ENCODE assay signal across 21 cellular contexts in the genomic region with DNA sequence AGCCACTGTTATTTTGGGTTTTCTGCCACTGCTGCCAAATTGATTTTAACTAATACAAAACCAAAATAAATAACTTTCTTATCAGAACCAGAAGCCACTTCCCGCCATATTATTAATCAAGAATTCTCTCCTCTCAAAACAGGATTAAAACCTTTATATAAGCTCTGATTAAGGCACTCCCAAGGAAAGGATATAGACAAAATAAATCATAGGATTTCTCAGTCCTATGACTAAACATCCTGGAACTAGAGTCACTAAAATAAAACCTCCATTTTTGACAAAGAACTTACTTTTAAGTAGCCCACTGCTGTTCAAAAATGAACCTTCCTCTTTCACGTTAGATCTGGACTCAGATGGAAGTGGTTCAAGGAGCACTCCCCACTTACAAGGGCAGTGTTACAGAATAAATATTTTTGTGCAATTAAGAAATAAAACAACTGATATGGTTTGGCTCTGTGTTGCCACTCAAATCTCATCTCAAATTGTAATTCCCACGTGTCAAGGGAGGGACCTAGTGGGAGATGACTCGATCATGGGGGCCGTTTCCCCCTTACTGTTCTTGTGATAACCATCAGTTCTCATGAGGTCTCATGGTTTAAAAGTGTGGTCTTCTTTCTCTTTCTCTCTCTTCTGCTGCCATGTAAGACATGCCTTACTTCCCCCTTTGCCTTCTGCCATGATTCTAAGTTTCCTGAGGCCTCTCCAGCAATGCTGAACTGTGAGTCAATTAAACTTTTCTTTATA. TPM values are rescaled to one million over a fixed set of nuclear protein-coding genes. Genes with fewer than 3 reads are reported as not detected.
DNase-seq lines count a peak whose midpoint lies in the region; ATAC-seq and TF ChIP-seq lines count a peak whose summit lies in the region.
"Had no signal": no experiment of that assay in that cellular context is flagged by ENCODE, and none has a peak within 500 bp of the region (broad histone marks: within the 10 kb centered on the region; RNA-seq: fewer than 3 reads in every experiment).

No MANE protein-coding gene starts in this region.

- no peaks in the 10 kb centered on the region for H3K27me3 ChIP-seq in sigmoid colon
- H3K27me3 ChIP-seq: BE2C, left lung, SJCRH30 had no signal

- no peak overlapping the region for H3K27ac Mint-ChIP-seq in stimulated activated naive CD8-positive, alpha-beta T cell treated with anti-CD3 and anti-CD28 coated beads, Interleukin-15, amount 100 ng/mL, for 72 hours
- H3K27ac Mint-ChIP-seq: activated B cell treated with CpG ODN at 0.5 μM for 24 hours had no signal

- H3K9me3 Mint-ChIP-seq in stimulated activated naive CD8-positive, alpha-beta T cell treated with anti-CD3 and anti-CD28 coated beads, Interleukin-15, amount 100 ng/mL, for 72 hours = peaks cover 8 to 9% of the 10 kb centered on the region in 2 donors
- H3K9me3 Mint-ChIP-seq: activated B cell treated with CpG ODN at 0.5 μM for 24 hours had no signal

- no peaks in the 10 kb centered on the region for H3K27me3 Mint-ChIP-seq in stimulated activated naive CD8-positive, alpha-beta T cell treated with anti-CD3 and anti-CD28 coated beads, Interleukin-15, amount 100 ng/mL, for 72 hours
- H3K27me3 Mint-ChIP-seq: activated B cell treated with CpG ODN at 0.5 μM for 24 hours had no signal

- ATAC-seq in stimulated activated naive CD8-positive, alpha-beta T cell treated with anti-CD3 and anti-CD28 coated beads, Interleukin-15, Interleukin-2, amounts not matched to agents 100 U/mL and 50 U/mL, for 24 hours = peak; percentile 23
- ATAC-seq in stimulated activated naive CD8-positive, alpha-beta T cell treated with anti-CD3 and anti-CD28 coated beads, Interleukin-15, amount 100 ng/mL, for 72 hours = no peak
- ATAC-seq: HepG2, left lung, psoas muscle had no signal

- H3K4me1 ChIP-seq in sigmoid colon = no peaks in the 10 kb centered on the region
- H3K4me1 ChIP-seq: BE2C, left lung, SJCRH30 had no signal

- TF ChIP-seq EP300 in sigmoid colon (IDR thresholded peaks at IDR 0.05) = no peak

- no peaks in the 10 kb centered on the region for H3K9me3 ChIP-seq in sigmoid colon
- H3K9me3 ChIP-seq: BE2C, psoas muscle, thoracic aorta had no signal

- 66 to 89% methylated on average over 5 of the region's 5 CpGs for WGBS in sigmoid colon, 2 donors

- peaks cover 0 to 18% (median 0%) of the 10 kb centered on the region in 4 donors for H3K36me3 ChIP-seq in sigmoid colon
- H3K36me3 ChIP-seq: BE2C, thoracic aorta had no signal

- no peak for TF ChIP-seq CTCF in sigmoid colon (IDR thresholded peaks at IDR 0.05)

- no peak for TF ChIP-seq POLR2A in sigmoid colon (IDR thresholded peaks at IDR 0.05)

- H3K27ac ChIP-seq in sigmoid colon = no peak overlapping the region
- H3K27ac ChIP-seq: left lung, psoas muscle, SJCRH30 had no signal

- no peak overlapping the region for H3K4me3 ChIP-seq in sigmoid colon
- H3K4me3 ChIP-seq: left lung, psoas muscle, SJCRH30, thoracic aorta had no signal

- peaks cover 10% of the 10 kb centered on the region for H3K4me1 Mint-ChIP-seq in stimulated activated naive CD8-positive, alpha-beta T cell treated with anti-CD3 and anti-CD28 coated beads, Interleukin-15, amount 100 ng/mL, for 72 hours

- no peak for DNase-seq in stimulated activated naive CD8-positive, alpha-beta T cell treated with anti-CD3 and anti-CD28 coated beads, Interleukin-15, Interleukin-2, amounts not matched to agents 100 U/mL and 50 U/mL, for 24 hours
- no peak for DNase-seq in stimulated activated naive CD8-positive, alpha-beta T cell treated with anti-CD3 and anti-CD28 coated beads, Interleukin-15, amount 100 ng/mL, for 72 hours
- DNase-seq in OCI-M1 (lab: John Stamatoyannopoulos, UW) (peak; percentile 18), fibroblast of peridontal ligament (ENCODE audit: extremely low read depth) (peak; percentile 27), sigmoid colon (no peak), activated gamma-delta T cell (lab: John Stamatoyannopoulos, UW) (no peak), iPS-NIHi7 (ENCODE audit: extremely low spot score) (no peak)
- DNase-seq in stimulated activated naive CD4-positive, alpha-beta T cell (lab: John Stamatoyannopoulos, UW) = no peak
- DNase-seq: activated B cell treated with CpG ODN at 0.5 μM for 24 hours; activated CD8-positive, alpha-beta memory T cell treated with anti-CD3 and anti-CD28 coated beads, Interleukin-2, amount 50 U/mL, for 4 hours; BE2C; hypothalamus; left lung; NCI-H1417; NCI-H2029 treated with DMSO at 0.1 percent for 48 hours; NCI-H69; psoas muscle; SJCRH30; stimulated activated naive CD4-positive, alpha-beta T cell treated with Interleukin-2 at 50 U/mL for 16 hours had no signal

- no peak overlapping the region for H3K4me3 Mint-ChIP-seq in stimulated activated naive CD8-positive, alpha-beta T cell treated with anti-CD3 and anti-CD28 coated beads, Interleukin-15, amount 100 ng/mL, for 72 hours
- H3K4me3 Mint-ChIP-seq: activated B cell treated with CpG ODN at 0.5 μM for 24 hours had no signal

- intact Hi-C loops in sigmoid colon (cut with DNase I) = no loop called here

RNA-seq across cellular contexts. Expression of a gene that starts 26.4 kb away (rescaled TPM):
- 10 to 100 TPM in 3 of 4 donors, 1 to 10 TPM in 1; 8.8 to 14.3 (median 11.5) TPM for total RNA-seq in sigmoid colon
- 1 to 10 TPM in 2 of 3 donors, under 1 TPM in 1; 0.92 to 2.8 (median 1.2) TPM for polyA plus RNA-seq in sigmoid colon

Comparison
In these comparisons a context has a peak if more than half of its experiments do, and no peak if none do; other contexts are left out.
1. DNase-seq: peak in OCI-M1 (single experiment) and fibroblast of peridontal ligament (single experiment); none in stimulated activated naive CD8-positive, alpha-beta T cell treated with anti-CD3 and anti-CD28 coated beads, Interleukin-15, Interleukin-2, amounts not matched to agents 100 U/mL and 50 U/mL, for 24 hours (single experiment), stimulated activated naive CD8-positive, alpha-beta T cell treated with anti-CD3 and anti-CD28 coated beads, Interleukin-15, amount 100 ng/mL, for 72 hours (0 of 2), sigmoid colon (single experiment), activated gamma-delta T cell (single experiment), iPS-NIHi7 (single experiment) and stimulated activated naive CD4-positive, alpha-beta T cell (0 of 6).